In the genomic region with DNA sequence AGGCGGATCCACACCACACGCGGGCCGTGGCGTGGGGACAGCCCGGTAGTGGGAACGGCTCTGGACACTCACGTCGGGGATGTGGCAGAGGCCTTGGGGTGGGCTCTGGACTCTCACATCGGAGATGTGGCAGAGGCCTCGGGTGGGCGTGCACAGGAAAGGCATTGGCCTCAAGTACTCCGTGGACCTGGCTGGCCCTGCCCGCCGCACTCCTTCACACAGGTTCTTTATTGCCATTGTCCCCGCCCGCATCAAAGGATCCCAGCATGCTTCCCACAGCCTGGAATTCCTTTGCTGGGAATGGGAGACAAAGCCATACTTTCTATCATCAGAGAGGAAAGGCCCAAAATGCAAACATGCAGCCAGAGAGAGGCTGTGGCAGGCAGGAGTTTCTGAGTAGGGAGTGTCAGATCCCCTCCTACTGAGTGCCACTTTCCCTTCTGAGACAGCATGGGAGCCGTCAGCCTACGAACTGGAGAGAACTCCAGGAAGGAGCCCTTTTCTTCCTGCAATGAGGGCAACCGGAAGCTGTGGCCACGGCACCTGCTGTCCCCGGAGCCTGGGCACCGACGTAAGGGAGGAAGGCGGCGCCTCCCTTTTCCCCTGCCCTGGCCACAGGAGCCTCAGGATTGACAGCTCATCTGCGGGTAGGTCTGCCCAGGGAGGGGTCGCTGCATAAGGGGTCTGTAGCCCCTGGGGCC, we compare ENCODE assay signal across 11 cellular contexts. TPM values are rescaled to one million over a fixed set of nuclear protein-coding genes. Genes with fewer than 3 reads are reported as not detected.
DNase-seq lines count a peak whose midpoint lies in the region; ATAC-seq and TF ChIP-seq lines count a peak whose summit lies in the region.
"Had no signal": no experiment of that assay in that cellular context is flagged by ENCODE, and none has a peak within 500 bp of the region (broad histone marks: within the 10 kb centered on the region; RNA-seq: fewer than 3 reads in every experiment).

No MANE protein-coding gene starts in this region.

- no peak for TF ChIP-seq CTCF in suprapubic skin (IDR thresholded peaks at IDR 0.05)

- H3K4me1 ChIP-seq in suprapubic skin, result peaks cover 51% of the 10 kb centered on the region

- ATAC-seq in Right ventricle myocardium inferior, result no peak
- ATAC-seq in GM18868 (IDR thresholded peaks at IDR 0.05; ENCODE audit: unreplicated experiment), result no peak

- no peak overlapping the region for H3K27ac ChIP-seq in suprapubic skin
- H3K27ac ChIP-seq: C4-2B had no signal

- no peaks in the 10 kb centered on the region for H3K27me3 ChIP-seq in suprapubic skin

- no peak for TF ChIP-seq POLR2A in suprapubic skin (IDR thresholded peaks at IDR 0.05)

- H3K4me3 ChIP-seq in suprapubic skin, result peak overlapping the region; percentile 28
- H3K4me3 ChIP-seq: lung had no signal

- no peaks in the 10 kb centered on the region for H3K9me3 ChIP-seq in suprapubic skin

- peak; percentile 52 for DNase-seq in activated naive CD4-positive, alpha-beta T cell treated with Interleukin-2 at 50 U/mL for 16 hours
- DNase-seq in activated naive CD4-positive, alpha-beta T cell (lab: John Stamatoyannopoulos, UW), result no peak
- DNase-seq in T-helper 22 cell (ENCODE audit: low read depth) (peak; percentile 54), glomerular visceral epithelial cell (ENCODE audit: extremely low spot score) (peak; percentile 23), suprapubic skin (ENCODE audit: low spot score in 2 of 2) (peak in 1 of 2 donors; percentile 60), Right ventricle myocardium inferior (ENCODE audit: missing footprints) (no peak), T1000 (lab: John Stamatoyannopoulos, UW) (no peak)
- DNase-seq: NCI-H82 had no signal

- 84% methylated on average over 11 of the region's 28 CpGs for WGBS in suprapubic skin

- TF ChIP-seq EP300 in suprapubic skin (IDR thresholded peaks at IDR 0.05), result no peak

- no peaks in the 10 kb centered on the region for H3K36me3 ChIP-seq in suprapubic skin

- intact Hi-C loops in Right ventricle myocardium inferior (cut with DNase I), result no loop called here

RNA-seq across cellular contexts. Expression of a gene that starts 51.5 kb away (rescaled TPM):
- total RNA-seq in suprapubic skin, result 10 to 100 TPM; 31.9 to 85.6 (median 42.9) TPM
- total RNA-seq in Right ventricle myocardium inferior, result 65.7 TPM

Comparison
In these comparisons a context has a peak if more than half of its experiments do, and no peak if none do; other contexts are left out.
1. DNase-seq: peak in activated naive CD4-positive, alpha-beta T cell treated with Interleukin-2 at 50 U/mL for 16 hours (single experiment), T-helper 22 cell (single experiment) and glomerular visceral epithelial cell (single experiment); none in activated naive CD4-positive, alpha-beta T cell (0 of 4), Right ventricle myocardium inferior (single experiment) and T1000 (single experiment).